ENCODE assay signal across 18 cellular contexts in genomic region chr14:61927015-61927414, GRCh38.
A peak's percentile ranks its signal among the peaks of the same experiment; 100 is the strongest.
DNase-seq lines count a peak whose midpoint lies in the region; ATAC-seq, FAIRE-seq and TF ChIP-seq lines count a peak whose summit lies in the region.
"Had no signal": no experiment of that assay in that cellular context is flagged by ENCODE, and none has a peak within 500 bp of the region (broad histone marks: within the 10 kb centered on the region; RNA-seq: fewer than 3 reads in every experiment).

No MANE protein-coding gene starts in this region.

- peaks cover 22% of the 10 kb centered on the region for H3K4me1 Mint-ChIP-seq in MCF 10A (ENCODE audit: insufficient read depth, unreplicated experiment)
- H3K4me1 Mint-ChIP-seq: activated T-helper 17 cell treated with anti-CD3 and anti-CD28 coated beads, Interleukin-2, amount 50 U/mL, for 72 hours had no signal

- no peaks in the 10 kb centered on the region for H3K36me3 Mint-ChIP-seq in MCF 10A (ENCODE audit: insufficient read depth, unreplicated experiment)
- H3K36me3 Mint-ChIP-seq: IgD-negative memory B cell had no signal

- no peak overlapping the region for H3K27ac ChIP-seq in breast epithelium
- H3K27ac ChIP-seq in esophagus squamous epithelium = no peak overlapping the region
- H3K27ac ChIP-seq: body of pancreas, neutrophil had no signal

- H3K9me3 Mint-ChIP-seq in MCF 10A (ENCODE audit: unreplicated experiment) = no peaks in the 10 kb centered on the region
- H3K9me3 Mint-ChIP-seq: activated T-helper 17 cell treated with anti-CD3 and anti-CD28 coated beads, Interleukin-2, amount 50 U/mL, for 72 hours; IgD-negative memory B cell had no signal

- H3K27me3 ChIP-seq in breast epithelium (no peaks in the 10 kb centered on the region), esophagus squamous epithelium (peaks cover 0 to 10% (median 0%) of the 10 kb centered on the region in 4 donors)
- H3K27me3 ChIP-seq: body of pancreas had no signal

- BruUV-seq in MCF 10A (replicated peaks; lab: Mats Ljungman, UMichigan) = no TSS peak

- ATAC-seq in HG03139 (IDR thresholded peaks at IDR 0.05; ENCODE audit: unreplicated experiment) (no peak), left ventricle myocardium superior (no peak)
- ATAC-seq: activated T-helper 17 cell treated with anti-CD3 and anti-CD28 coated beads, Interleukin-2, amount 50 U/mL, for 72 hours had no signal

- H3K27ac Mint-ChIP-seq in MCF 10A (ENCODE audit: low read depth, unreplicated experiment) = no peak overlapping the region
- H3K27ac Mint-ChIP-seq: activated T-helper 17 cell treated with anti-CD3 and anti-CD28 coated beads, Interleukin-2, amount 50 U/mL, for 72 hours; IgD-negative memory B cell had no signal

- peak; percentile 90 for FAIRE-seq in islet of Langerhans (lab: Jason Lieb, UNC)
- FAIRE-seq: endometrium, small intestine had no signal

- intact Hi-C loops in MCF 10A (cut with micrococcal nuclease) (no loop called here), breast epithelium (cut with DNase I; ENCODE audit: low total_unique reads) (no loop called here), esophagus squamous epithelium (cut with DNase I) (no loop called here), left ventricle myocardium superior (cut with micrococcal nuclease) (no loop called here)

- H3K36me3 ChIP-seq in breast epithelium = no peaks in the 10 kb centered on the region
- H3K36me3 ChIP-seq in esophagus squamous epithelium = no peaks in the 10 kb centered on the region
- H3K36me3 ChIP-seq: neutrophil had no signal

- H3K9me3 ChIP-seq in breast epithelium (no peaks in the 10 kb centered on the region), esophagus squamous epithelium (no peaks in the 10 kb centered on the region)
- H3K9me3 ChIP-seq: body of pancreas, neutrophil had no signal

- CTCF ChIA-PET in MCF 10A (lab: Yijun Ruan, JAX) = interaction anchor here (0.5 to 3.4 kb wide), 5 partner anchors 33 to 1431 kb away, joined by 3 to 36 read pairs (median 4); no protein-coding TSS in a partner anchor

- DNase-seq in MCF 10A (ENCODE audit: unreplicated experiment) (peak; percentile 60), breast epithelium (ENCODE audit: low spot score in 2 of 2) (no peak), esophagus squamous epithelium (lab: John Stamatoyannopoulos, UW) (no peak), SKM-1 treated with dmso at 0.1 percent for 144 hours (lab: John Stamatoyannopoulos, UW; ENCODE audit: unreplicated experiment) (no peak), left ventricle myocardium superior (no peak)
- DNase-seq: activated CD4-positive, alpha-beta T cell treated with anti-CD3 and anti-CD28 coated beads, Interleukin-2, amount 50 U/mL, for 48 hours; body of pancreas; NCI-H1092 treated with DMSO at 0.1 percent for 48 hours; small intestine; T1000 had no signal

- POLR2A ChIA-PET in MCF 10A (lab: Yijun Ruan, JAX) = interaction anchor here (0.7 to 2.2 kb wide), 6 partner anchors 10 to 1549 kb away, joined by 3 to 6 read pairs (median 4); no protein-coding TSS in a partner anchor

- no peak for TF ChIP-seq CTCF in MCF 10A (IDR thresholded peaks at IDR 0.05; ENCODE audit: unreplicated experiment)
- no peak for TF ChIP-seq CTCF in breast epithelium (IDR thresholded peaks at IDR 0.05)
- TF ChIP-seq CTCF in WI38 (IDR thresholded peaks at IDR 0.05; ENCODE audit: low read depth, low read length) = no peak
- TF ChIP-seq CTCF in esophagus squamous epithelium (IDR thresholded peaks at IDR 0.05) = no peak

- H3K4me3 ChIP-seq in breast epithelium (no peak overlapping the region), WI38 (ENCODE audit: low read depth, low read length) (0 out of 2 replicates have a peak overlapping the region, but pooled peaks have one; percentile 6), esophagus squamous epithelium (no peak overlapping the region)
- H3K4me3 ChIP-seq: body of pancreas, lung had no signal

- TF ChIP-seq POLR2A in breast epithelium (IDR thresholded peaks at IDR 0.05) (no peak), esophagus squamous epithelium (IDR thresholded peaks at IDR 0.05) (no peak)

- no peak overlapping the region for H3K4me3 Mint-ChIP-seq in MCF 10A (ENCODE audit: unreplicated experiment)
- H3K4me3 Mint-ChIP-seq: activated T-helper 17 cell treated with anti-CD3 and anti-CD28 coated beads, Interleukin-2, amount 50 U/mL, for 72 hours; IgD-negative memory B cell had no signal

- H3K4me1 ChIP-seq in breast epithelium (no peaks in the 10 kb centered on the region), esophagus squamous epithelium (peaks cover 0 to 14% (median 0%) of the 10 kb centered on the region in 3 donors)

- no peaks in the 10 kb centered on the region for H3K27me3 Mint-ChIP-seq in MCF 10A (ENCODE audit: insufficient read depth, unreplicated experiment)

- WGBS in esophagus squamous epithelium, 2 donors = 13 to 17% methylated on average over 1 of the region's 1 CpG
